In genomic region chr11:113556036-113556435, GRCh38 we compare ENCODE assay signal across 22 cellular contexts.
"Had no signal": no experiment of that assay in that cellular context is flagged by ENCODE, and none has a peak within 500 bp of the region (broad histone marks: within the 10 kb centered on the region; RNA-seq: fewer than 3 reads in every experiment).

No MANE protein-coding gene starts in this region.

- H3K4me3 ChIP-seq: coronary artery, lung, ovary, psoas muscle, sigmoid colon, thoracic aorta, transverse colon, upper lobe of right lung, vagina had no signal

- FAIRE-seq: endometrium, frontal cortex, keratinocyte had no signal

- ATAC-seq: natural killer cell; psoas muscle; right cardiac atrium; stimulated activated naive B cell treated with anti-CD40 and anti-IgM and Interleukin-4, amounts not matched to agents 10 μg/mL and 1 μg/mL and 100 μg/mL, for 72 hours; upper lobe of right lung had no signal

- H3K27ac ChIP-seq: coronary artery, ovary, psoas muscle, thoracic aorta, transverse colon, upper lobe of right lung, vagina had no signal

- H3K4me1 ChIP-seq: psoas muscle, upper lobe of right lung, vagina had no signal

- H3K36me3 ChIP-seq: ovary, sigmoid colon, thoracic aorta, transverse colon, upper lobe of right lung, vagina had no signal

- H3K9me3 ChIP-seq: ovary, psoas muscle, sigmoid colon, thoracic aorta, transverse colon, upper lobe of right lung, vagina had no signal

- DNase-seq: dermis blood vessel endothelial cell; effector memory CD4-positive, alpha-beta T cell; head of caudate nucleus; natural killer cell; occipital lobe; ovary; posterior cingulate gyrus; psoas muscle; right cardiac atrium; sigmoid colon; stimulated activated CD4-positive, alpha-beta T cell treated with anti-CD3 and anti-CD28 coated beads, Interleukin-15, amount 100 ng/mL, for 24 hours; stimulated activated CD4-positive, alpha-beta T cell treated with anti-CD3 and anti-CD28 coated beads, Interleukin-2, amount 100 ng/mL, for 48 hours; stimulated activated naive B cell treated with anti-CD40 and anti-IgM and Interleukin-4, amounts not matched to agents 10 μg/mL and 1 μg/mL and 100 μg/mL, for 72 hours; transverse colon; upper lobe of right lung had no signal

- H3K27me3 ChIP-seq: ovary, sigmoid colon, transverse colon, upper lobe of right lung, vagina had no signal
